In the genomic region with DNA sequence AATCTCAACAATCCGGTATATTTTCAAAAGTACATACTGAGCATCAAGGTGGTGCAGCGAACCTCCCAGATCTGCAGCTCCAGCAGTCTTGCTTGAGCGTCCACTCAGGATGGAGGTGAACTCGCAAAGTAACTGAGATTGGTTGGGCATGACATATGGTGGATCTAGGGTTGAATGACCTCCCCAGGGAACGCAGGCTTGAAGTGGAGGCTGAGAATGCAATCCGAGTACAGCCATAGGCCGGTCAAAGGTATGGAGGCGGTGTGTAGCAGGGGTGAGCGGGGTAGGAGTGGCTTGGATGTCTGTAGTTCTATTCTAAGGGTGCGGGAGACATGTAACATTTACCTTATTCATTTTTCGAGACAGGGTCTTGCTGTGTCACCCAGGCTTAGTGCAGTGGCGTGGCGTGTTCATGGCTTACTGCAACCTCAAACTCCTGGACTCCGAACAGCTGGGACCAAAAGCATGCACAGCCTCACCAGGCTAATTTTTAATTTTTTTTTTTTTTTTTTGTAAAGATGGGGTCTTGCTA, we compare ENCODE assay signal across 8 cellular contexts. TPM values are rescaled to one million over a fixed set of nuclear protein-coding genes. Genes with fewer than 3 reads are reported as not detected.
DNase-seq lines count a peak whose midpoint lies in the region; ATAC-seq lines count a peak whose summit lies in the region.

No MANE protein-coding gene starts in this region.

- peak overlapping the region; percentile 92 for H3K4me3 ChIP-seq in HUES6 (ENCODE audit: low read depth, low read length)
- H3K4me3 ChIP-seq in stomach smooth muscle (ENCODE audit: low read length in 2 of 2): peak overlapping the region; percentile 93 to 94

- H3K27me3 ChIP-seq in HUES6 (ENCODE audit: control insufficient read depth, insufficient read depth, low read length) (peaks cover 4% of the 10 kb centered on the region; the same call in 1 of the 2 replicates), stomach smooth muscle (ENCODE audit: control insufficient read depth in 1 of 2, insufficient read depth in 2 of 2, low read length in 2 of 2) (no peaks in the 10 kb centered on the region)

- H3K9ac ChIP-seq in HUES6 (ENCODE audit: low read length) (peak overlapping the region; percentile 94), stomach smooth muscle (ENCODE audit: low read length in 2 of 2) (peak overlapping the region; percentile 90 to 91)

- H3K9me3 ChIP-seq in HUES6 (ENCODE audit: control insufficient read depth, insufficient read depth, low read depth, low read length) (no peaks in the 10 kb centered on the region), stomach smooth muscle (ENCODE audit: control insufficient read depth in 2 of 2, low read length in 2 of 2) (no peaks in the 10 kb centered on the region)

- peak overlapping the region; percentile 88; the same call in 1 of the 2 replicates for H3K27ac ChIP-seq in HUES6 (ENCODE audit: low read depth, low read length)
- peak overlapping the region; percentile 86 for H3K27ac ChIP-seq in cingulate gyrus (ENCODE audit: low read depth, low read length)
- H3K27ac ChIP-seq in stomach smooth muscle (ENCODE audit: low read length): peak overlapping the region; percentile 84

- H3K36me3 ChIP-seq in HUES6 (ENCODE audit: control insufficient read depth, insufficient read depth, low read length) (peaks cover 57% of the 10 kb centered on the region), stomach smooth muscle (ENCODE audit: control insufficient read depth in 2 of 2, insufficient read depth in 2 of 2, low read length in 2 of 2) (peaks cover 22% of the 10 kb centered on the region in 2 donors)

- H3K4me1 ChIP-seq in HUES6 (ENCODE audit: control insufficient read depth, insufficient read depth, low read length): 0 out of 2 replicates have a peak, but pooled peaks cover 8% of the 10 kb centered on the region
- H3K4me1 ChIP-seq in stomach smooth muscle (ENCODE audit: control insufficient read depth, insufficient read depth, low read length): peaks cover 23% of the 10 kb centered on the region

- peak; percentile 16 for ATAC-seq in GM19467 (IDR thresholded peaks at IDR 0.05; ENCODE audit: unreplicated experiment)
- no peak for ATAC-seq in GM21576 (IDR thresholded peaks at IDR 0.05; ENCODE audit: unreplicated experiment)

- DNase-seq in DMS 273 (lab: John Stamatoyannopoulos, UW; ENCODE audit: unreplicated experiment) (peak; percentile 96), RPMI7951 (ENCODE audit: low read depth) (peak; percentile 30), left kidney (ENCODE audit: low read depth, low spot score) (peak; percentile 84)

RNA-seq across cellular contexts. Expression of a gene that starts 0.6 kb away (rescaled TPM):
- 19.9 and 25.0 TPM in 2 replicates for total RNA-seq in RPMI7951 (2014; rRNA removed; shearing (Covaris generic))

RNA-seq across cellular contexts. Expression of a gene that starts 15.8 kb away (rescaled TPM):
- 58.9 and 69.4 TPM in 2 replicates for total RNA-seq in RPMI7951 (2014; rRNA removed; shearing (Covaris generic))

RNA-seq across cellular contexts. Expression of a gene that starts 16.6 kb away (rescaled TPM):
- 8.8 and 11.1 TPM in 2 replicates for total RNA-seq in RPMI7951 (2014; rRNA removed; shearing (Covaris generic))

RNA-seq across cellular contexts. Expression of a gene that starts 30.9 kb away (rescaled TPM):
- total RNA-seq in RPMI7951 (2014; rRNA removed; shearing (Covaris generic)): 82.4 and 84.7 TPM in 2 replicates

RNA-seq across cellular contexts. Expression of a gene that starts 31.6 kb away (rescaled TPM):
- total RNA-seq in RPMI7951 (2014; rRNA removed; shearing (Covaris generic)): 31.6 and 32.2 TPM in 2 replicates

Comparison
In these comparisons a context has a peak if more than half of its experiments do, and no peak if none do; other contexts are left out.
1. DNase-seq: peak in every context shown above with its lines; median percentile 96 in DMS 273; 84 in left kidney; 30 in RPMI7951.